29 cellular contexts compared by ENCODE assay signal in the genomic region with DNA sequence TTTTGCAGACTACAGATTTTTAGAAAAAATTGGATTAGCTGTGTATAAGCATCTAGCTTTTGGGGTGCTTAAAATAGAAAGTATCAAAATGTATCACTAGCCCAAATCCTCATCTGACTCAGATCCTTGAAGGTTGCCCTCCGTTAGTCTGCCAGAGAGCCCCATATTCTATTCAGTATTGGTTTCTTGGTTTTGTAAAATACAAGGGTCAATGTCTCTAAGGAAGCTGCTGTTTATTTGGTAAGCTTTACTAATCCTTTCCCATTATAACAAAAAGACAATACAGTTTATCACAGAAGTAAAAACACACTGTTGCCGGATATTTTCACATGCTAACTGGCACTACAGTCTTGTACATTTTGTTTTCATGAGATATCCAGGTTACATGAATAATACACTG.
A peak's percentile ranks its signal among the peaks of the same experiment; 100 is the strongest.
DNase-seq lines count a peak whose midpoint lies in the region; ATAC-seq and TF ChIP-seq lines count a peak whose summit lies in the region.
"Had no signal": no experiment of that assay in that cellular context is flagged by ENCODE, and none has a peak within 500 bp of the region (broad histone marks: within the 10 kb centered on the region; RNA-seq: fewer than 3 reads in every experiment).

No MANE protein-coding gene starts in this region.

- CTCF ChIA-PET in activated CD8-positive, alpha-beta memory T cell treated with anti-CD3 and anti-CD28 coated beads, Interleukin-2, amount 10 ng/mL, durations not matched to agents 7 days and 5 days (lab: Charles Lee), result no interaction called here

- DNase-seq in activated CD8-positive, alpha-beta memory T cell treated with anti-CD3 and anti-CD28 coated beads, Interleukin-2, amount 10 ng/mL, durations not matched to agents 7 days and 5 days, result no peak
- no peak for DNase-seq in activated CD8-positive, alpha-beta memory T cell treated with anti-CD3 and anti-CD28 coated beads for 24 hours
- DNase-seq in activated T-helper 2 cell treated with anti-CD3 and anti-CD28 coated beads, Interferon-gamma antibody, Interleukin-2, Interleukin-4, amounts not matched to agents 10 μg/mL and 5 μg/mL and 100 μg/mL, durations not matched to agents 14 hours and 24 hours and 36 hours (ENCODE audit: low spot score), result no peak
- DNase-seq in stimulated activated naive B cell treated with anti-CD40 and anti-IgM and Interleukin-4, amounts not matched to agents 10 μg/mL and 1 μg/mL and 100 μg/mL, for 72 hours, result no peak
- no peak for DNase-seq in NCI-H146 (lab: John Stamatoyannopoulos, UW)
- DNase-seq in lower leg skin (ENCODE audit: low spot score in 2 of 2), result no peak
- no peak for DNase-seq in sciatic nerve (ENCODE audit: low spot score)
- DNase-seq: activated CD4-positive, alpha-beta T cell treated with anti-CD3 and anti-CD28 coated beads, Interleukin-2, amount 50 U/mL, for 4 hours; caudate nucleus; CD8-positive, alpha-beta T cell; cortex of kidney; endodermal cell; esophagus squamous epithelium; hippocampal formation; mesenchymal stem cell; NCI-H1105; NCI-H2029; NCI-H69; right lobe of liver; stimulated activated CD4-positive, alpha-beta T cell treated with anti-CD3 and anti-CD28 coated beads, Interleukin-12 subunit alpha, Interleukin-12 subunit beta, amount 100 ng/mL, for 4 hours; stimulated activated CD4-positive, alpha-beta T cell treated with anti-CD3 and anti-CD28 coated beads, Interleukin-4, amount 100 ng/mL, for 24 hours; T1000; uterus; WERI-Rb-1 had no signal

- intact Hi-C loops in activated T-helper 2 cell treated with anti-CD3 and anti-CD28 coated beads, Interferon-gamma antibody, Interleukin-2, Interleukin-4, amounts not matched to agents 10 μg/mL and 5 μg/mL and 100 μg/mL, durations not matched to agents 14 hours and 24 hours and 36 hours (cut with micrococcal nuclease), result loop anchor here (5.0 kb wide), 1 partner anchor 187 kb away; no protein-coding TSS in a partner anchor
- intact Hi-C loops in lower leg skin (cut with DNase I; ENCODE audit: low total_unique reads) (no loop called here), sciatic nerve (cut with DNase I) (no loop called here)

- H3K27me3 Mint-ChIP-seq in activated CD8-positive, alpha-beta memory T cell treated with anti-CD3 and anti-CD28 coated beads, Interleukin-2, amount 10 ng/mL, durations not matched to agents 7 days and 5 days, result peaks cover 10% of the 10 kb centered on the region
- H3K27me3 Mint-ChIP-seq in activated T-helper 2 cell treated with anti-CD3 and anti-CD28 coated beads, Interferon-gamma antibody, Interleukin-2, Interleukin-4, amounts not matched to agents 10 μg/mL and 5 μg/mL and 100 μg/mL, durations not matched to agents 14 hours and 24 hours and 36 hours (ENCODE audit: low read depth), result peaks cover 6% of the 10 kb centered on the region
- H3K27me3 Mint-ChIP-seq in stimulated activated naive B cell treated with anti-CD40 and anti-IgM and Interleukin-4, amounts not matched to agents 10 μg/mL and 1 μg/mL and 100 μg/mL, for 72 hours, result peaks cover 0 to 8% of the 10 kb centered on the region in 2 donors
- H3K27me3 Mint-ChIP-seq: stimulated activated memory B cell treated with anti-CD40 and anti-IgM and Interleukin-4, amounts not matched to agents 10 μg/mL and 1 μg/mL and 100 μg/mL, for 72 hours had no signal

- no peak overlapping the region for H3K4me3 Mint-ChIP-seq in activated CD8-positive, alpha-beta memory T cell treated with anti-CD3 and anti-CD28 coated beads, Interleukin-2, amount 10 ng/mL, durations not matched to agents 7 days and 5 days
- no peak overlapping the region for H3K4me3 Mint-ChIP-seq in activated T-helper 2 cell treated with anti-CD3 and anti-CD28 coated beads, Interferon-gamma antibody, Interleukin-2, Interleukin-4, amounts not matched to agents 10 μg/mL and 5 μg/mL and 100 μg/mL, durations not matched to agents 14 hours and 24 hours and 36 hours (ENCODE audit: low read depth)
- H3K4me3 Mint-ChIP-seq in stimulated activated naive B cell treated with anti-CD40 and anti-IgM and Interleukin-4, amounts not matched to agents 10 μg/mL and 1 μg/mL and 100 μg/mL, for 72 hours, result no peak overlapping the region
- H3K4me3 Mint-ChIP-seq: activated naive CD4-positive, alpha-beta T cell treated with anti-CD3 and anti-CD28 coated beads, Interleukin-2, amount 50 U/mL, for 24 hours; CD8-positive, alpha-beta T cell; endodermal cell; neural progenitor cell; stimulated activated memory B cell treated with anti-CD40 and anti-IgM and Interleukin-4, amounts not matched to agents 10 μg/mL and 1 μg/mL and 100 μg/mL, for 72 hours had no signal

- TF ChIP-seq CTCF in lower leg skin (IDR thresholded peaks at IDR 0.05), result no peak

- H3K36me3 Mint-ChIP-seq in activated CD8-positive, alpha-beta memory T cell treated with anti-CD3 and anti-CD28 coated beads, Interleukin-2, amount 10 ng/mL, durations not matched to agents 7 days and 5 days, result no peaks in the 10 kb centered on the region
- no peaks in the 10 kb centered on the region for H3K36me3 Mint-ChIP-seq in activated T-helper 2 cell treated with anti-CD3 and anti-CD28 coated beads, Interferon-gamma antibody, Interleukin-2, Interleukin-4, amounts not matched to agents 10 μg/mL and 5 μg/mL and 100 μg/mL, durations not matched to agents 14 hours and 24 hours and 36 hours (ENCODE audit: low read depth)
- H3K36me3 Mint-ChIP-seq in stimulated activated naive B cell treated with anti-CD40 and anti-IgM and Interleukin-4, amounts not matched to agents 10 μg/mL and 1 μg/mL and 100 μg/mL, for 72 hours, result no peaks in the 10 kb centered on the region
- H3K36me3 Mint-ChIP-seq: CD8-positive, alpha-beta T cell; neural progenitor cell; stimulated activated memory B cell treated with anti-CD40 and anti-IgM and Interleukin-4, amounts not matched to agents 10 μg/mL and 1 μg/mL and 100 μg/mL, for 72 hours had no signal

- H3K4me3 ChIP-seq in lower leg skin (ENCODE audit: low read depth, poor library complexity, severe bottlenecking), result no peak overlapping the region
- H3K4me3 ChIP-seq: esophagus squamous epithelium, gastroesophageal sphincter, neural progenitor cell, right lobe of liver, uterus had no signal

- H3K27ac Mint-ChIP-seq in activated CD8-positive, alpha-beta memory T cell treated with anti-CD3 and anti-CD28 coated beads, Interleukin-2, amount 10 ng/mL, durations not matched to agents 7 days and 5 days, result no peak overlapping the region
- H3K27ac Mint-ChIP-seq in activated T-helper 2 cell treated with anti-CD3 and anti-CD28 coated beads, Interferon-gamma antibody, Interleukin-2, Interleukin-4, amounts not matched to agents 10 μg/mL and 5 μg/mL and 100 μg/mL, durations not matched to agents 14 hours and 24 hours and 36 hours, result peak overlapping the region; percentile 38
- no peak overlapping the region for H3K27ac Mint-ChIP-seq in stimulated activated naive B cell treated with anti-CD40 and anti-IgM and Interleukin-4, amounts not matched to agents 10 μg/mL and 1 μg/mL and 100 μg/mL, for 72 hours
- H3K27ac Mint-ChIP-seq: activated naive CD4-positive, alpha-beta T cell treated with anti-CD3 and anti-CD28 coated beads, Interleukin-2, amount 50 U/mL, for 24 hours; CD8-positive, alpha-beta T cell; endodermal cell; neural progenitor cell; stimulated activated memory B cell treated with anti-CD40 and anti-IgM and Interleukin-4, amounts not matched to agents 10 μg/mL and 1 μg/mL and 100 μg/mL, for 72 hours had no signal

- TF ChIP-seq POLR2A in lower leg skin (IDR thresholded peaks at IDR 0.05), result no peak

- ATAC-seq in activated CD8-positive, alpha-beta memory T cell treated with anti-CD3 and anti-CD28 coated beads, Interleukin-2, amount 10 ng/mL, durations not matched to agents 7 days and 5 days, result peak; percentile 64
- ATAC-seq in GM18870 (IDR thresholded peaks at IDR 0.05; ENCODE audit: unreplicated experiment), result peak; percentile 57
- ATAC-seq in stimulated activated naive B cell treated with anti-CD40 and anti-IgM and Interleukin-4, amounts not matched to agents 10 μg/mL and 1 μg/mL and 100 μg/mL, for 72 hours (replicated peaks), result peak; percentile 53 to 58
- no peak for ATAC-seq in sciatic nerve
- ATAC-seq: CD8-positive, alpha-beta T cell; gastroesophageal sphincter; right lobe of liver; stimulated activated memory B cell treated with anti-CD40 and anti-IgM and Interleukin-4, amounts not matched to agents 10 μg/mL and 1 μg/mL and 100 μg/mL, for 72 hours had no signal

- H3K4me1 Mint-ChIP-seq in activated CD8-positive, alpha-beta memory T cell treated with anti-CD3 and anti-CD28 coated beads, Interleukin-2, amount 10 ng/mL, durations not matched to agents 7 days and 5 days, result peaks cover 30% of the 10 kb centered on the region
- peaks cover 13% of the 10 kb centered on the region for H3K4me1 Mint-ChIP-seq in activated T-helper 2 cell treated with anti-CD3 and anti-CD28 coated beads, Interferon-gamma antibody, Interleukin-2, Interleukin-4, amounts not matched to agents 10 μg/mL and 5 μg/mL and 100 μg/mL, durations not matched to agents 14 hours and 24 hours and 36 hours (ENCODE audit: low read depth)
- H3K4me1 Mint-ChIP-seq in stimulated activated naive B cell treated with anti-CD40 and anti-IgM and Interleukin-4, amounts not matched to agents 10 μg/mL and 1 μg/mL and 100 μg/mL, for 72 hours, result peaks cover 2 to 5% of the 10 kb centered on the region in 2 donors
- H3K4me1 Mint-ChIP-seq: neural progenitor cell had no signal

- WGBS in lower leg skin, 2 donors, result 60 to 71% methylated on average over 2 of the region's 2 CpGs

- H3K9me3 Mint-ChIP-seq in activated CD8-positive, alpha-beta memory T cell treated with anti-CD3 and anti-CD28 coated beads, Interleukin-2, amount 10 ng/mL, durations not matched to agents 7 days and 5 days (ENCODE audit: low read depth), result no peaks in the 10 kb centered on the region
- no peaks in the 10 kb centered on the region for H3K9me3 Mint-ChIP-seq in activated T-helper 2 cell treated with anti-CD3 and anti-CD28 coated beads, Interferon-gamma antibody, Interleukin-2, Interleukin-4, amounts not matched to agents 10 μg/mL and 5 μg/mL and 100 μg/mL, durations not matched to agents 14 hours and 24 hours and 36 hours
- peaks cover under 1 to 4% of the 10 kb centered on the region in 2 donors for H3K9me3 Mint-ChIP-seq in stimulated activated naive B cell treated with anti-CD40 and anti-IgM and Interleukin-4, amounts not matched to agents 10 μg/mL and 1 μg/mL and 100 μg/mL, for 72 hours
- H3K9me3 Mint-ChIP-seq: CD8-positive, alpha-beta T cell; endodermal cell; neural progenitor cell; stimulated activated memory B cell treated with anti-CD40 and anti-IgM and Interleukin-4, amounts not matched to agents 10 μg/mL and 1 μg/mL and 100 μg/mL, for 72 hours had no signal
